Comparison of ENCODE assay signal across 8 cellular contexts in the genomic region with DNA sequence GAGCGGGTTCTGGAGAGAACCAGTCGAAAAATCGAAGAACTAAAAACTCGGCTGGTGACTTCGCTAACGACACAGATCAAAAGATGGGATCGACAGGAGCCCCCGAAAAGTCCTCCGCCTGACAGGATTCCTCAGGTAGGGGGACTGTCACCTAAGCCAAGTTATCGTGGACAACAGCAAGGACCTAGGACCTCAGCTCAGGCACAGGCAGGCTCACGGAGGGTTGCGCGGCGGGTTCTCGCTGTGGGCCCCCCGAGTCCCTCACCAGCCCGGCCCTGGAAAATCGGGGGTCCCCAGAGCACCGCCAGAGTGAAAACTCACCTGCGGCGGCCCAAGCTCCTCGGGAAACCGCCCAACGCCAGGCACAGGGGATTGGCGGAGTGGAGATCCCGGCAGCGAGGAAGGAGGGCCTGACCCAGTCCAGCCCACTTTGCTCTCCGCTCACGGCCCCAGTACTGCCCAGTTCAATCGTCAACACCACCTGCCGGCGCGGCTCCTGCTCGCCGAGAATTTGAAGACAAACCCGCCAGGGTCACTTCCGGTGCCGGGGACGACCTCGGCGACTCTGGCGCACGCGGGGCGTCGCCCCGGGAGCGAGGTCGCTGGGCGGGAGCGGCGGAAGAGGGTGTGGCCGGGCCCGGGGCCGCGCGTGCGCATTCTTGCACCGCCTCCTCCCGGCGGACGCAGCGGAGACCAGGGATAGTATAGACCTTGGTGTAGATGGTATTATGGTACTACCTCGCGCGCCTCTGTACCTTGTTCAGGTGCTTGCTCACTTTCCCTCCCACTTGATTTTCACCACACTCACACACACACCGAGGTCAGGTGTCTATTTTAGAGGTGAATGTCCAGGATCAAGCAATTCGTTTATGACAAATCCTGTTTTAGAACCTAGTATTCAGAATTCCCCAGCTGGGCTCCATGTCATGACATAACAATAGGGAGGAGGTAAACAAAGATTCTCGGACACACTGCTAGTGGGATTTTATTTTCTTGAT. TPM values are rescaled to one million over a fixed set of nuclear protein-coding genes. Genes with fewer than 3 reads are reported as not detected.
DNase-seq lines count a peak whose midpoint lies in the region; ATAC-seq and TF ChIP-seq lines count a peak whose summit lies in the region.

A gene (minus strand): TSS at position 567 of the 998 bp plus-strand sequence. CDS start 10,167 bp downstream, outside the sequence.

- H3K4me3 ChIP-seq in left ventricle myocardium inferior (peak within 1 kb of the TSS; percentile 96), upper lobe of right lung (peak within 1 kb of the TSS; percentile 75)

- H3K27me3 ChIP-seq in left ventricle myocardium inferior (ENCODE audit: low read depth) (no peaks in the 10 kb centered on the region), upper lobe of right lung (no peaks in the 10 kb centered on the region)

- H3K9me3 ChIP-seq in left ventricle myocardium inferior (replicated peaks): no peaks in the 10 kb centered on the region
- H3K9me3 ChIP-seq in upper lobe of right lung: no peaks in the 10 kb centered on the region

- DNase-seq in NCI-H146 treated with DMSO at 0.1 percent for 48 hours (lab: John Stamatoyannopoulos, UW; ENCODE audit: unreplicated experiment) (peak; percentile 95), amygdala (lab: John Stamatoyannopoulos, UW) (peak in 55 of 56 donors; percentile 23 to 88 (median 73)), left ventricle myocardium inferior (peak; percentile 87), progenitor cell of endocrine pancreas (ENCODE audit: low spot score, unreplicated experiment) (peak; percentile 83), upper lobe of right lung (peak; percentile 95)

- TF ChIP-seq CTCF in left ventricle myocardium inferior (IDR thresholded peaks at IDR 0.05; ENCODE audit: borderline replicate concordance) (peak; percentile 29), progenitor cell of endocrine pancreas (IDR thresholded peaks at IDR 0.05; ENCODE audit: unreplicated experiment) (peak; percentile 11), upper lobe of right lung (IDR thresholded peaks at IDR 0.05) (peak; percentile 9)

- no peaks in the 10 kb centered on the region for H3K9me3 Mint-ChIP-seq in T-helper 1 cell treated with Interleukin-12 subunit alpha and Interleukin-12 subunit beta and Interleukin-4 antibody, amounts not matched to agents 30 μg/mL and 1 μg/mL, for 36 hours
- H3K9me3 Mint-ChIP-seq in progenitor cell of endocrine pancreas (ENCODE audit: low read depth): no peaks in the 10 kb centered on the region

- H3K27ac Mint-ChIP-seq in T-helper 1 cell treated with Interleukin-12 subunit alpha and Interleukin-12 subunit beta and Interleukin-4 antibody, amounts not matched to agents 30 μg/mL and 1 μg/mL, for 36 hours: peak within 1 kb of the TSS; percentile 80
- H3K27ac Mint-ChIP-seq in progenitor cell of endocrine pancreas: peak within 1 kb of the TSS; percentile 92

- intact Hi-C loops in left ventricle myocardium inferior (cut with micrococcal nuclease): no loop called here
- intact Hi-C loops in upper lobe of right lung (cut with DNase I): no loop called here

- no peaks in the 10 kb centered on the region for H3K36me3 ChIP-seq in left ventricle myocardium inferior
- no peaks in the 10 kb centered on the region for H3K36me3 ChIP-seq in upper lobe of right lung

- no peaks in the 10 kb centered on the region for H3K27me3 Mint-ChIP-seq in T-helper 1 cell treated with Interleukin-12 subunit alpha and Interleukin-12 subunit beta and Interleukin-4 antibody, amounts not matched to agents 30 μg/mL and 1 μg/mL, for 36 hours (ENCODE audit: low read depth)
- H3K27me3 Mint-ChIP-seq in progenitor cell of endocrine pancreas: no peaks in the 10 kb centered on the region

- ATAC-seq in GM18498 (IDR thresholded peaks at IDR 0.05; ENCODE audit: unreplicated experiment) (peak; percentile 93), HG02884 (IDR thresholded peaks at IDR 0.05; ENCODE audit: unreplicated experiment) (peak; percentile 76), upper lobe of right lung (peak; percentile 99)

- H3K27ac ChIP-seq in left ventricle myocardium inferior (replicated peaks) (peak within 1 kb of the TSS; percentile 88), upper lobe of right lung (peak within 1 kb of the TSS; percentile 77)

- peaks cover 19% of the 10 kb centered on the region for H3K4me1 Mint-ChIP-seq in T-helper 1 cell treated with Interleukin-12 subunit alpha and Interleukin-12 subunit beta and Interleukin-4 antibody, amounts not matched to agents 30 μg/mL and 1 μg/mL, for 36 hours (ENCODE audit: low read depth)
- peaks cover 11% of the 10 kb centered on the region for H3K4me1 Mint-ChIP-seq in progenitor cell of endocrine pancreas (ENCODE audit: low read depth)

- peak within 1 kb of the TSS; percentile 84 for H3K4me3 Mint-ChIP-seq in T-helper 1 cell treated with Interleukin-12 subunit alpha and Interleukin-12 subunit beta and Interleukin-4 antibody, amounts not matched to agents 30 μg/mL and 1 μg/mL, for 36 hours
- H3K4me3 Mint-ChIP-seq in progenitor cell of endocrine pancreas (ENCODE audit: low read depth): peak within 1 kb of the TSS; percentile 91

- H3K4me1 ChIP-seq in left ventricle myocardium inferior: peaks cover 25% of the 10 kb centered on the region
- H3K4me1 ChIP-seq in upper lobe of right lung: peaks cover 15% of the 10 kb centered on the region

- peaks cover 1% of the 10 kb centered on the region for H3K36me3 Mint-ChIP-seq in T-helper 1 cell treated with Interleukin-12 subunit alpha and Interleukin-12 subunit beta and Interleukin-4 antibody, amounts not matched to agents 30 μg/mL and 1 μg/mL, for 36 hours (ENCODE audit: low read depth)
- H3K36me3 Mint-ChIP-seq in progenitor cell of endocrine pancreas (ENCODE audit: insufficient read depth): no peaks in the 10 kb centered on the region

RNA-seq across cellular contexts. Expression of the gene that starts here (rescaled TPM):
- total RNA-seq in left ventricle myocardium inferior (11.6 TPM), progenitor cell of endocrine pancreas (14.3 and 16.5 TPM in 2 replicates), upper lobe of right lung (14.3 TPM)

Comparison
In these comparisons a context has a peak if more than half of its experiments do, and no peak if none do; other contexts are left out.
1. Peak in every context shown above with its lines: DNase-seq, ATAC-seq, H3K4me3 ChIP-seq and H3K27ac ChIP-seq.